16 cellular contexts compared by ENCODE assay signal in the genomic region with DNA sequence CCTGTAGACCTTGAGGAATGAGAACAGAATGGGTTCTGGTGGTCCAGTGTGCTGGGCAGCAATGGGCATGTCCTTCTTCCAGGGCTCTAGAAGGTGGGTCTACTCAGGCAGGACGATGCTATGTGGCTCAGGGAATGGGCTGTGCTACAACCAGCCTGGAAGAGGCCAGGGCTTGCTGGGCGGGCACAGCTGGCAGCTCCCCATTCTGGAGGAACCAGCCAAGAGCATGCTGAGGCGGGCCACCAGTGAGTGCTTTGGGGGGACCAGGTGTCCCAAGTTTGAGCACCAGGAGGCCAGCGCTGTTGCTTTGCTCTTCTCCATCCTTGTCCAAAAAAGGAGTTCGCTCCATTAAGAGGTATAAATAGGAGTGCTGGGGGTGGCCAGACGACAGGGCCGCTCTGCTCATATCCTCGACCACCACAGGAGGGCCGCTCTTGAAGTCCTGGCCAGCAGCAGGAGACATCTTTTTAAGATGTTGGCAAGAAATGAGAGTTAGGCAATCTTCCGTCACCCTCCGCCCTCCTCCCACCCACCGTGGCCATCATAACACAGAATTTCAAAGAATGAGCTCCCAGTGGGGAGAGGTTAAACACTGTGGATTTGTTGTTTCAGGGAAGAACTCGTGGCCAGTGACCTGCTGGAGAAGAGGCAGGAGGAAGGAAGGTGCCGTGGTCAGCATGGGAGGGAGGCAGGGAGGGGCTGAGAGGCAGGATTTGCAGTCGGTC.
DNase-seq lines count a peak whose midpoint lies in the region; ATAC-seq and TF ChIP-seq lines count a peak whose summit lies in the region.
"Had no signal": no experiment of that assay in that cellular context is flagged by ENCODE, and none has a peak within 500 bp of the region (broad histone marks: within the 10 kb centered on the region; RNA-seq: fewer than 3 reads in every experiment).

No MANE protein-coding gene starts in this region.

- ATAC-seq in HCT116, result peak; percentile 29; the same call in 1 of the 2 replicates
- peak in 1 of 2 donors; percentile 34 for ATAC-seq in lower lobe of right lung
- no peak for ATAC-seq in stimulated activated naive B cell treated with anti-CD40 and anti-IgM and Interleukin-4, amounts not matched to agents 10 μg/mL and 1 μg/mL and 100 μg/mL, for 72 hours (replicated peaks)
- no peak for ATAC-seq in GM21360 (IDR thresholded peaks at IDR 0.05; ENCODE audit: unreplicated experiment)
- no peak for ATAC-seq in HG03378 (IDR thresholded peaks at IDR 0.05; ENCODE audit: unreplicated experiment)

- H3K4me1 ChIP-seq in HCT116 (ENCODE audit: control insufficient read depth in 1 of 2, insufficient read depth in 2 of 2, low read length in 2 of 2), result no peaks in the 10 kb centered on the region
- peaks cover 0 to 42% (median 23%) of the 10 kb centered on the region in 3 donors for H3K4me1 ChIP-seq in esophagus squamous epithelium
- peaks cover 31% of the 10 kb centered on the region for H3K4me1 ChIP-seq in lower lobe of right lung
- H3K4me1 ChIP-seq in effector memory CD4-positive, alpha-beta T cell (ENCODE audit: control insufficient read depth, insufficient read depth, low read length, poor library complexity, severe bottlenecking), result no peaks in the 10 kb centered on the region

- DNase-seq in HCT116 (ENCODE audit: low read depth, low spot score), result no peak
- DNase-seq in esophagus squamous epithelium (lab: John Stamatoyannopoulos, UW), result no peak
- no peak for DNase-seq in lower lobe of right lung
- DNase-seq in stimulated activated naive B cell treated with anti-CD40 and anti-IgM and Interleukin-4, amounts not matched to agents 10 μg/mL and 1 μg/mL and 100 μg/mL, for 72 hours, result no peak
- no peak for DNase-seq in hepatic stellate cell (ENCODE audit: low spot score)
- DNase-seq in effector memory CD4-positive, alpha-beta T cell, result no peak
- DNase-seq: C1 segment of cervical spinal cord, DND-41, mesendoderm, NCI-H1105, NCI-H2171 treated with DMSO at 0.1 percent for 48 hours, pancreas, SJCRH30 had no signal

- TF ChIP-seq POLR2A in HCT116 (IDR thresholded peaks at IDR 0.05; ENCODE audit: borderline replicate concordance, extremely low read depth, insufficient read depth, insufficient read length), result no peak
- no peak for TF ChIP-seq POLR2A in esophagus squamous epithelium (IDR thresholded peaks at IDR 0.05)

- no peaks in the 10 kb centered on the region for H3K27me3 Mint-ChIP-seq in stimulated activated naive B cell treated with anti-CD40 and anti-IgM and Interleukin-4, amounts not matched to agents 10 μg/mL and 1 μg/mL and 100 μg/mL, for 72 hours
- H3K27me3 Mint-ChIP-seq: brain had no signal

- peaks cover 2 to 4% of the 10 kb centered on the region in 2 donors for H3K9me3 Mint-ChIP-seq in stimulated activated naive B cell treated with anti-CD40 and anti-IgM and Interleukin-4, amounts not matched to agents 10 μg/mL and 1 μg/mL and 100 μg/mL, for 72 hours

- 40 to 53% methylated on average over 3 to 8 of the region's 15 CpGs for WGBS in esophagus squamous epithelium, 2 donors

- H2AFZ ChIP-seq in HCT116 (ENCODE audit: low read depth, low read length, poor library complexity, severe bottlenecking), result no peak overlapping the region

- POLR2A ChIA-PET in HCT116 (lab: Charles Lee), result no interaction called here

- CTCF ChIA-PET in HCT116 (lab: Charles Lee), result no interaction called here

- H4K20me1 ChIP-seq in HCT116 (ENCODE audit: insufficient read depth), result no peaks in the 10 kb centered on the region

- peak overlapping the region; percentile 70 for H3K27ac Mint-ChIP-seq in stimulated activated naive B cell treated with anti-CD40 and anti-IgM and Interleukin-4, amounts not matched to agents 10 μg/mL and 1 μg/mL and 100 μg/mL, for 72 hours

- intact Hi-C loops in HCT116 (cut with micrococcal nuclease), result no loop called here
- intact Hi-C loops in esophagus squamous epithelium (cut with DNase I), result no loop called here
- intact Hi-C loops in lower lobe of right lung (cut with DNase I), result no loop called here

- TF ChIP-seq CTCF in HCT116 (IDR thresholded peaks at IDR 0.05 in 2 of 3, conservative IDR thresholded peaks at IDR 0.05 in 1 of 3; ENCODE audit: borderline replicate concordance in 1 of 3, insufficient read depth in 1 of 3, low read depth in 2 of 3, low read length in 2 of 3), result no peak
- no peak for TF ChIP-seq CTCF in esophagus squamous epithelium (IDR thresholded peaks at IDR 0.05)
- TF ChIP-seq CTCF in lower lobe of right lung (IDR thresholded peaks at IDR 0.05), result no peak

- no peaks in the 10 kb centered on the region for H3K79me2 ChIP-seq in HCT116 (ENCODE audit: insufficient read depth, low read length)

- H3K4me3 Mint-ChIP-seq in stimulated activated naive B cell treated with anti-CD40 and anti-IgM and Interleukin-4, amounts not matched to agents 10 μg/mL and 1 μg/mL and 100 μg/mL, for 72 hours, result no peak overlapping the region
- H3K4me3 Mint-ChIP-seq: brain had no signal

- peaks cover 50 to 60% of the 10 kb centered on the region in 2 donors for H3K36me3 Mint-ChIP-seq in stimulated activated naive B cell treated with anti-CD40 and anti-IgM and Interleukin-4, amounts not matched to agents 10 μg/mL and 1 μg/mL and 100 μg/mL, for 72 hours

- H3K9ac ChIP-seq in HCT116 (ENCODE audit: low read length), result no peak overlapping the region

- BruUV-seq in HCT116 (replicated peaks; lab: Mats Ljungman, UMichigan), result no TSS peak

- H3K4me3 ChIP-seq in HCT116 (replicated peaks in 1 of 2; ENCODE audit: low read depth in 1 of 2, low read length in 2 of 2) (no peak overlapping the region), esophagus squamous epithelium (no peak overlapping the region), lower lobe of right lung (no peak overlapping the region)
- no peak overlapping the region for H3K4me3 ChIP-seq in effector memory CD4-positive, alpha-beta T cell (ENCODE audit: insufficient read depth, low read depth, low read length, poor library complexity, severe bottlenecking)
- H3K4me3 ChIP-seq: pancreas, SJCRH30 had no signal

- H3K27me3 ChIP-seq in HCT116 (ENCODE audit: insufficient read depth, low read length), result no peaks in the 10 kb centered on the region
- H3K27me3 ChIP-seq in esophagus squamous epithelium, result no peaks in the 10 kb centered on the region
- no peaks in the 10 kb centered on the region for H3K27me3 ChIP-seq in lower lobe of right lung (ENCODE audit: low read depth)
- H3K27me3 ChIP-seq in effector memory CD4-positive, alpha-beta T cell (replicated peaks; ENCODE audit: control insufficient read depth, insufficient read depth, low read length, poor library complexity, severe bottlenecking), result no peaks in the 10 kb centered on the region
- H3K27me3 ChIP-seq: pancreas, SJCRH30 had no signal

- peaks cover 26 to 43% of the 10 kb centered on the region in 2 donors for H3K4me1 Mint-ChIP-seq in stimulated activated naive B cell treated with anti-CD40 and anti-IgM and Interleukin-4, amounts not matched to agents 10 μg/mL and 1 μg/mL and 100 μg/mL, for 72 hours

- H3K4me2 ChIP-seq in HCT116 (ENCODE audit: low read length), result no peak overlapping the region

- H3K27ac ChIP-seq in HCT116 (ENCODE audit: low read depth, low read length) (no peak overlapping the region), esophagus squamous epithelium (peak overlapping the region in 3 of 4 donors; percentile 60 to 78 (median 61)), lower lobe of right lung (peak overlapping the region; percentile 62)
- no peak overlapping the region for H3K27ac ChIP-seq in effector memory CD4-positive, alpha-beta T cell (ENCODE audit: insufficient read depth, low read length, poor library complexity, severe bottlenecking)
- H3K27ac ChIP-seq: pancreas, SJCRH30 had no signal

- H3K9me2 ChIP-seq in HCT116 (ENCODE audit: insufficient read depth), result no peaks in the 10 kb centered on the region

- no peaks in the 10 kb centered on the region; a peak in 1 of 4 replicates for H3K36me3 ChIP-seq in HCT116 (ENCODE audit: control insufficient read depth in 1 of 2, insufficient read depth in 2 of 2, low read length in 2 of 2)
- H3K36me3 ChIP-seq in esophagus squamous epithelium, result peaks cover 0 to 4% (median 0%) of the 10 kb centered on the region in 3 donors
- no peaks in the 10 kb centered on the region for H3K36me3 ChIP-seq in lower lobe of right lung
- peaks cover 8% of the 10 kb centered on the region for H3K36me3 ChIP-seq in effector memory CD4-positive, alpha-beta T cell (ENCODE audit: control insufficient read depth, insufficient read depth, low read length)
- H3K36me3 ChIP-seq: pancreas, SJCRH30 had no signal

- RAD21 ChIA-PET in HCT116 (lab: Charles Lee; ENCODE audit: low non-redundant PET in 1 of 2, low total read pairs in 2 of 2, uncharacterized antibody in 2 of 2, unreplicated experiment in 2 of 2), result no interaction called here

- no peak for TF ChIP-seq RAD21 in HCT116 (IDR thresholded peaks at IDR 0.05; ENCODE audit: low read depth)

- H3K9me3 ChIP-seq in HCT116 (ENCODE audit: control insufficient read depth in 1 of 2, insufficient read depth in 1 of 2, low read depth in 1 of 2, low read length in 2 of 2), result peaks cover 9 to 11% of the 10 kb centered on the region in 2 experiments; a peak in 2 of 4 replicates
- peaks cover 0 to 5% (median 0%) of the 10 kb centered on the region in 3 donors for H3K9me3 ChIP-seq in esophagus squamous epithelium
- H3K9me3 ChIP-seq in lower lobe of right lung, result peaks cover 13% of the 10 kb centered on the region
- no peaks in the 10 kb centered on the region for H3K9me3 ChIP-seq in effector memory CD4-positive, alpha-beta T cell (ENCODE audit: control insufficient read depth, low read length)
- H3K9me3 ChIP-seq: pancreas had no signal

TF ChIP-seq in HCT116, 20 proteins besides CTCF, POLR2A, EP300 and RAD21 (continues in another document):
- no peak for TF ChIP-seq SIN3A (IDR thresholded peaks at IDR 0.05; ENCODE audit: low read depth)
- TF ChIP-seq, protein P1, sequence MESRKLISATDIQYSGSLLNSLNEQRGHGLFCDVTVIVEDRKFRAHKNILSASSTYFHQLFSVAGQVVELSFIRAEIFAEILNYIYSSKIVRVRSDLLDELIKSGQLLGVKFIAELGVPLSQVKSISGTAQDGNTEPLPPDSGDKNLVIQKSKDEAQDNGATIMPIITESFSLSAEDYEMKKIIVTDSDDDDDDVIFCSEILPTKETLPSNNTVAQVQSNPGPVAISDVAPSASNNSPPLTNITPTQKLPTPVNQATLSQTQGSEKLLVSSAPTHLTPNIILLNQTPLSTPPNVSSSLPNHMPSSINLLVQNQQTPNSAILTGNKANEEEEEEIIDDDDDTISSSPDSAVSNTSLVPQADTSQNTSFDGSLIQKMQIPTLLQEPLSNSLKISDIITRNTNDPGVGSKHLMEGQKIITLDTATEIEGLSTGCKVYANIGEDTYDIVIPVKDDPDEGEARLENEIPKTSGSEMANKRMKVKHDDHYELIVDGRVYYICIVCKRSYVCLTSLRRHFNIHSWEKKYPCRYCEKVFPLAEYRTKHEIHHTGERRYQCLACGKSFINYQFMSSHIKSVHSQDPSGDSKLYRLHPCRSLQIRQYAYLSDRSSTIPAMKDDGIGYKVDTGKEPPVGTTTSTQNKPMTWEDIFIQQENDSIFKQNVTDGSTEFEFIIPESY (IDR thresholded peaks at IDR 0.05; ENCODE audit: extremely low read depth, insufficient replicate concordance, low read length), result no peak
- no peak for TF ChIP-seq TCF7L2 (IDR thresholded peaks at IDR 0.05; ENCODE audit: borderline replicate concordance, extremely low read depth, insufficient read depth, insufficient read length)
- TF ChIP-seq ELF1 (IDR thresholded peaks at IDR 0.05; ENCODE audit: borderline replicate concordance, low read depth), result no peak

Comparison
In these comparisons a context has a peak if more than half of its experiments do, and no peak if none do; other contexts are left out.
1. H3K27ac ChIP-seq: peak in esophagus squamous epithelium (3 of 4) and lower lobe of right lung (single experiment); none in HCT116 (single experiment) and effector memory CD4-positive, alpha-beta T cell (single experiment).